1 cellular context compared by ENCODE assay signal in the genomic region with DNA sequence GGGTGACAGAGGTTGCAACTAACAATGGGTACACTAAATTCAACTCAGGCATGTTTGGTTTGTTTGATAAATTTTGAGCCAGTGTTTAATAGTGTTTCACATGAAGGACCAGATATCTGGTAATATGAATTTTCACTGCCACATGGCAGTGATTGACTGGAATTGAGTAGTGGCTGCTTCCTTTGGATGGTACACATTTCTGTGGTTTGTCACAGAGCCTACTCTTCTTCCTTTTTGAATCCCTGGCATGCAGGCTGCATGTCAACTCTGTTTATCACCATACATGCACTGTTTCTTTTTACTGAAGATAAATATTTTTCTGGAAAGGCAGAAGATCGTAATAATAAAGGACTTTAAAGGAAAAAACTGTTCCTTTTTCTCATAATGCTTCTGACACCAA.
TF ChIP-seq lines count a peak whose summit lies in the region.

No MANE protein-coding gene starts in this region.

TF ChIP-seq in IMR-90, 13 proteins besides CTCF, POLR2A, EP300 and RAD21:
- TF ChIP-seq, protein P1, sequence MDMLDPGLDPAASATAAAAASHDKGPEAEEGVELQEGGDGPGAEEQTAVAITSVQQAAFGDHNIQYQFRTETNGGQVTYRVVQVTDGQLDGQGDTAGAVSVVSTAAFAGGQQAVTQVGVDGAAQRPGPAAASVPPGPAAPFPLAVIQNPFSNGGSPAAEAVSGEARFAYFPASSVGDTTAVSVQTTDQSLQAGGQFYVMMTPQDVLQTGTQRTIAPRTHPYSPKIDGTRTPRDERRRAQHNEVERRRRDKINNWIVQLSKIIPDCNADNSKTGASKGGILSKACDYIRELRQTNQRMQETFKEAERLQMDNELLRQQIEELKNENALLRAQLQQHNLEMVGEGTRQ (IDR thresholded peaks at IDR 0.05; ENCODE audit: low read depth, low read length), result no peak
- TF ChIP-seq RFX5 (IDR thresholded peaks at IDR 0.05; ENCODE audit: low read depth, low read length) (no peak), CHD1 (IDR thresholded peaks at IDR 0.05; ENCODE audit: low read depth, low read length) (no peak), CEBPB (IDR thresholded peaks at IDR 0.05; ENCODE audit: low read depth, low read length) (no peak), FOS (IDR thresholded peaks at IDR 0.05; ENCODE audit: low read depth, low read length) (no peak), RCOR1 (IDR thresholded peaks at IDR 0.05; ENCODE audit: insufficient replicate concordance, low read length) (no peak), MAFK (IDR thresholded peaks at IDR 0.05; ENCODE audit: low read depth, low read length) (no peak), BHLHE40 (IDR thresholded peaks at IDR 0.05; ENCODE audit: low read depth, low read length) (no peak)
- TF ChIP-seq, protein P2, sequence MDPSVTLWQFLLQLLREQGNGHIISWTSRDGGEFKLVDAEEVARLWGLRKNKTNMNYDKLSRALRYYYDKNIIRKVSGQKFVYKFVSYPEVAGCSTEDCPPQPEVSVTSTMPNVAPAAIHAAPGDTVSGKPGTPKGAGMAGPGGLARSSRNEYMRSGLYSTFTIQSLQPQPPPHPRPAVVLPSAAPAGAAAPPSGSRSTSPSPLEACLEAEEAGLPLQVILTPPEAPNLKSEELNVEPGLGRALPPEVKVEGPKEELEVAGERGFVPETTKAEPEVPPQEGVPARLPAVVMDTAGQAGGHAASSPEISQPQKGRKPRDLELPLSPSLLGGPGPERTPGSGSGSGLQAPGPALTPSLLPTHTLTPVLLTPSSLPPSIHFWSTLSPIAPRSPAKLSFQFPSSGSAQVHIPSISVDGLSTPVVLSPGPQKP (IDR thresholded peaks at IDR 0.05; ENCODE audit: borderline replicate concordance, low read depth, low read length), result no peak
TF ChIP-seq in IMR-90: peak in this region for 0.
